ENCODE assay signal across 1 cellular context in the genomic region with DNA sequence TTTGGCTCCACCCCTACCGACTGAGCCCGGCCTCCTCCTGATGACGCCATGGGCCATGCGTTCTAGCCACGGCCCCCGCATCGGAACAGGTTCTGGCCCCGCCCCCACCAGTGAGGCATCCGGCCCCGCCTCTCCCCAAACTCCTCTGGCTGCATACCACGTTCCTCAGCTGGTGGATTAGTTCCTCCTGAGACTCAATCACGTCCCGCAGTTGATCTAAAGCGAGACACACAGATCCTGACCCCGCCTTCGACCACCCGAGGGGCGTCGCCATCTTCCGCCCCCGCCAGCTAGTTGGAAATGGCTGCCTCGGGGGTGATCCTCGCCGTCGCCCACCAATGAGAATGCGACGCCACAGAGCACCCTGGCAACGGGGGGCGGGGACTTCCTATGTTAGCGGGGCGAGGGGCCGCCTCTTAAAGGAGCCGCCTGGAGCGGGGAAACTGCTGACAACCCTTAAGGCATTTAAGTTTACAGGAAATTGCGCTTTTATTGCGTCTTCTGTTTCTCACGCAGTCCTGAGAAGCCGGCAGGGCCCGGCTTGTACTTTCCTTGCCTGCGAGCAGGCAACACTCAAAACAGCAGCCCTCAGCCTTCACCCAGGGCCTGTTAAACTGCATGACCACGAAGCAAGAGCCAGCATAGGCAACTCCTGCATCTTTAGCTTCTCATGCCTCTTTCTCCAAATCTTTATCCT.
TF ChIP-seq lines count a peak whose summit lies in the region.

A gene with protein sequence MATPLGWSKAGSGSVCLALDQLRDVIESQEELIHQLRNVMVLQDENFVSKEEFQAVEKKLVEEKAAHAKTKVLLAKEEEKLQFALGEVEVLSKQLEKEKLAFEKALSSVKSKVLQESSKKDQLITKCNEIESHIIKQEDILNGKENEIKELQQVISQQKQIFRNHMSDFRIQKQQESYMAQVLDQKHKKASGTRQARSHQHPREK (minus strand): TSS at position 303 of the 697 bp plus-strand sequence. CDS start 29 bp downstream, at position 274.

TF ChIP-seq in HepG2, 621 proteins besides CTCF, POLR2A, EP300 and RAD21 (continued from another document and continues in another):
- TF ChIP-seq, protein P1, sequence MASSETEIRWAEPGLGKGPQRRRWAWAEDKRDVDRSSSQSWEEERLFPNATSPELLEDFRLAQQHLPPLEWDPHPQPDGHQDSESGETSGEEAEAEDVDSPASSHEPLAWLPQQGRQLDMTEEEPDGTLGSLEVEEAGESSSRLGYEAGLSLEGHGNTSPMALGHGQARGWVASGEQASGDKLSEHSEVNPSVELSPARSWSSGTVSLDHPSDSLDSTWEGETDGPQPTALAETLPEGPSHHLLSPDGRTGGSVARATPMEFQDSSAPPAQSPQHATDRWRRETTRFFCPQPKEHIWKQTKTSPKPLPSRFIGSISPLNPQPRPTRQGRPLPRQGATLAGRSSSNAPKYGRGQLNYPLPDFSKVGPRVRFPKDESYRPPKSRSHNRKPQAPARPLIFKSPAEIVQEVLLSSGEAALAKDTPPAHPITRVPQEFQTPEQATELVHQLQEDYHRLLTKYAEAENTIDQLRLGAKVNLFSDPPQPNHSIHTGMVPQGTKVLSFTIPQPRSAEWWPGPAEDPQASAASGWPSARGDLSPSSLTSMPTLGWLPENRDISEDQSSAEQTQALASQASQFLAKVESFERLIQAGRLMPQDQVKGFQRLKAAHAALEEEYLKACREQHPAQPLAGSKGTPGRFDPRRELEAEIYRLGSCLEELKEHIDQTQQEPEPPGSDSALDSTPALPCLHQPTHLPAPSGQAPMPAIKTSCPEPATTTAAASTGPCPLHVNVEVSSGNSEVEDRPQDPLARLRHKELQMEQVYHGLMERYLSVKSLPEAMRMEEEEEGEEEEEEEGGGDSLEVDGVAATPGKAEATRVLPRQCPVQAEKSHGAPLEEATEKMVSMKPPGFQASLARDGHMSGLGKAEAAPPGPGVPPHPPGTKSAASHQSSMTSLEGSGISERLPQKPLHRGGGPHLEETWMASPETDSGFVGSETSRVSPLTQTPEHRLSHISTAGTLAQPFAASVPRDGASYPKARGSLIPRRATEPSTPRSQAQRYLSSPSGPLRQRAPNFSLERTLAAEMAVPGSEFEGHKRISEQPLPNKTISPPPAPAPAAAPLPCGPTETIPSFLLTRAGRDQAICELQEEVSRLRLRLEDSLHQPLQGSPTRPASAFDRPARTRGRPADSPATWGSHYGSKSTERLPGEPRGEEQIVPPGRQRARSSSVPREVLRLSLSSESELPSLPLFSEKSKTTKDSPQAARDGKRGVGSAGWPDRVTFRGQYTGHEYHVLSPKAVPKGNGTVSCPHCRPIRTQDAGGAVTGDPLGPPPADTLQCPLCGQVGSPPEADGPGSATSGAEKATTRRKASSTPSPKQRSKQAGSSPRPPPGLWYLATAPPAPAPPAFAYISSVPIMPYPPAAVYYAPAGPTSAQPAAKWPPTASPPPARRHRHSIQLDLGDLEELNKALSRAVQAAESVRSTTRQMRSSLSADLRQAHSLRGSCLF (CRISPR knock-in tag; IDR thresholded peaks at IDR 0.05; ENCODE audit: borderline replicate concordance) = no peak
- TF ChIP-seq KLF15 (CRISPR knock-in tag; IDR thresholded peaks at IDR 0.05; ENCODE audit: borderline replicate concordance) (no peak), ELF3 (CRISPR knock-in tag; IDR thresholded peaks at IDR 0.05) (peak; percentile 36; the same call in 1 of the 2 replicates), ZNF772 (CRISPR knock-in tag; IDR thresholded peaks at IDR 0.05) (0 out of 2 replicates have a peak, but pooled peaks have one; percentile 33), YEATS4 (CRISPR knock-in tag; IDR thresholded peaks at IDR 0.05; ENCODE audit: borderline replicate concordance) (peak; percentile 75), ZNF232 (CRISPR knock-in tag; IDR thresholded peaks at IDR 0.05; ENCODE audit: borderline replicate concordance) (0 out of 2 replicates have a peak, but pooled peaks have one; percentile 23), NFYB (CRISPR knock-in tag; IDR thresholded peaks at IDR 0.05) (peak; percentile 86), HDAC2 (CRISPR knock-in tag; IDR thresholded peaks at IDR 0.05) (peak; percentile 12; the same call in 1 of the 2 replicates), ZMAT3 (CRISPR knock-in tag; conservative IDR thresholded peaks at IDR 0.05) (peak; percentile 46; the same call in 1 of the 2 replicates), RBM39 (IDR thresholded peaks at IDR 0.05; ENCODE audit: low read depth, low read length, poor library complexity, severe bottlenecking) (peak; percentile 44), REPIN1 (CRISPR knock-in tag; IDR thresholded peaks at IDR 0.05; ENCODE audit: borderline replicate concordance, low read depth) (0 out of 2 replicates have a peak, but pooled peaks have one; percentile 25), ZNF335 (CRISPR knock-in tag; IDR thresholded peaks at IDR 0.05) (peak; percentile 37; the same call in 1 of the 2 replicates), ARHGAP35 (CRISPR knock-in tag; IDR thresholded peaks at IDR 0.05; ENCODE audit: borderline replicate concordance) (0 out of 2 replicates have a peak, but pooled peaks have one; percentile 23), HOXA3 (CRISPR knock-in tag; IDR thresholded peaks at IDR 0.05) (peak; percentile 91), PHF21A (CRISPR knock-in tag; IDR thresholded peaks at IDR 0.05) (0 out of 2 replicates have a peak, but pooled peaks have one; percentile 26), CBX5 (CRISPR knock-in tag; IDR thresholded peaks at IDR 0.05; ENCODE audit: borderline replicate concordance) (no peak), NFATC3 (CRISPR knock-in tag; IDR thresholded peaks at IDR 0.05) (0 out of 2 replicates have a peak, but pooled peaks have one; percentile 53), ZSCAN29 (CRISPR knock-in tag; conservative IDR thresholded peaks at IDR 0.05) (no peak), ZNF790 (CRISPR knock-in tag; IDR thresholded peaks at IDR 0.05; ENCODE audit: borderline replicate concordance) (no peak), KLF16 (CRISPR knock-in tag; IDR thresholded peaks at IDR 0.05) (peak in 1 of 2 experiments; percentile 68; a peak in 1 of 4 replicates), NONO (IDR thresholded peaks at IDR 0.05) (no peak), NONO (CRISPR knock-in tag; conservative IDR thresholded peaks at IDR 0.05) (0 out of 2 replicates have a peak, but pooled peaks have one; percentile 9), ZBTB38 (CRISPR knock-in tag; IDR thresholded peaks at IDR 0.05) (peak; percentile 51; the same call in 1 of the 2 replicates), ZNF839 (CRISPR knock-in tag; IDR thresholded peaks at IDR 0.05; ENCODE audit: borderline replicate concordance) (peak; percentile 70; the same call in 1 of the 2 replicates), SALL1 (CRISPR knock-in tag; IDR thresholded peaks at IDR 0.05) (peak; percentile 76; the same call in 1 of the 2 replicates), FOXC1 (CRISPR knock-in tag; IDR thresholded peaks at IDR 0.05; ENCODE audit: borderline replicate concordance) (peak; percentile 70; the same call in 1 of the 2 replicates), ZNF850 (CRISPR knock-in tag; conservative IDR thresholded peaks at IDR 0.05) (no peak), ZNF616 (CRISPR knock-in tag; IDR thresholded peaks at IDR 0.05; ENCODE audit: low read depth) (no peak), ZNF224 (CRISPR knock-in tag; IDR thresholded peaks at IDR 0.05) (no peak), ZNF614 (CRISPR knock-in tag; IDR thresholded peaks at IDR 0.05; ENCODE audit: borderline replicate concordance) (no peak), SMAD9 (CRISPR knock-in tag; IDR thresholded peaks at IDR 0.05) (0 out of 2 replicates have a peak, but pooled peaks have one; percentile 74)
- TF ChIP-seq, protein P2, sequence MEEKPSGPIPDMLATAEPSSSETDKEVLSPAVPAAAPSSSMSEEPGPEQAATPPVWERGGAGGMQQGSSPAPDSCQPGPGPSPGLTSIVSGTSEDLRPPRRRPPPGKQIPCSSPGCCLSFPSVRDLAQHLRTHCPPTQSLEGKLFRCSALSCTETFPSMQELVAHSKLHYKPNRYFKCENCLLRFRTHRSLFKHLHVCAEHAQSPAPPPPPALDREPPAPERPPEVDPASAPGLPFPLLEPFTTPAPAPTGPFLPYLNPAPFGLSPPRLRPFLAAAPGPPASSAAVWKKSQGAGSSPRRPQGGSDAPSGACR (CRISPR knock-in tag; IDR thresholded peaks at IDR 0.05) = peak; percentile 82; the same call in 1 of the 2 replicates
- TF ChIP-seq, protein P3, sequence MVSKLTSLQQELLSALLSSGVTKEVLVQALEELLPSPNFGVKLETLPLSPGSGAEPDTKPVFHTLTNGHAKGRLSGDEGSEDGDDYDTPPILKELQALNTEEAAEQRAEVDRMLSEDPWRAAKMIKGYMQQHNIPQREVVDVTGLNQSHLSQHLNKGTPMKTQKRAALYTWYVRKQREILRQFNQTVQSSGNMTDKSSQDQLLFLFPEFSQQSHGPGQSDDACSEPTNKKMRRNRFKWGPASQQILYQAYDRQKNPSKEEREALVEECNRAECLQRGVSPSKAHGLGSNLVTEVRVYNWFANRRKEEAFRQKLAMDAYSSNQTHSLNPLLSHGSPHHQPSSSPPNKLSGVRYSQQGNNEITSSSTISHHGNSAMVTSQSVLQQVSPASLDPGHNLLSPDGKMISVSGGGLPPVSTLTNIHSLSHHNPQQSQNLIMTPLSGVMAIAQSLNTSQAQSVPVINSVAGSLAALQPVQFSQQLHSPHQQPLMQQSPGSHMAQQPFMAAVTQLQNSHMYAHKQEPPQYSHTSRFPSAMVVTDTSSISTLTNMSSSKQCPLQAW (CRISPR knock-in tag; IDR thresholded peaks at IDR 0.05) = peak; percentile 77
- TF ChIP-seq, protein P4, sequence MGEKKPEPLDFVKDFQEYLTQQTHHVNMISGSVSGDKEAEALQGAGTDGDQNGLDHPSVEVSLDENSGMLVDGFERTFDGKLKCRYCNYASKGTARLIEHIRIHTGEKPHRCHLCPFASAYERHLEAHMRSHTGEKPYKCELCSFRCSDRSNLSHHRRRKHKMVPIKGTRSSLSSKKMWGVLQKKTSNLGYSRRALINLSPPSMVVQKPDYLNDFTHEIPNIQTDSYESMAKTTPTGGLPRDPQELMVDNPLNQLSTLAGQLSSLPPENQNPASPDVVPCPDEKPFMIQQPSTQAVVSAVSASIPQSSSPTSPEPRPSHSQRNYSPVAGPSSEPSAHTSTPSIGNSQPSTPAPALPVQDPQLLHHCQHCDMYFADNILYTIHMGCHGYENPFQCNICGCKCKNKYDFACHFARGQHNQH (CRISPR knock-in tag; IDR thresholded peaks at IDR 0.05) = peak; percentile 41; the same call in 1 of the 2 replicates
- TF ChIP-seq, protein P5, sequence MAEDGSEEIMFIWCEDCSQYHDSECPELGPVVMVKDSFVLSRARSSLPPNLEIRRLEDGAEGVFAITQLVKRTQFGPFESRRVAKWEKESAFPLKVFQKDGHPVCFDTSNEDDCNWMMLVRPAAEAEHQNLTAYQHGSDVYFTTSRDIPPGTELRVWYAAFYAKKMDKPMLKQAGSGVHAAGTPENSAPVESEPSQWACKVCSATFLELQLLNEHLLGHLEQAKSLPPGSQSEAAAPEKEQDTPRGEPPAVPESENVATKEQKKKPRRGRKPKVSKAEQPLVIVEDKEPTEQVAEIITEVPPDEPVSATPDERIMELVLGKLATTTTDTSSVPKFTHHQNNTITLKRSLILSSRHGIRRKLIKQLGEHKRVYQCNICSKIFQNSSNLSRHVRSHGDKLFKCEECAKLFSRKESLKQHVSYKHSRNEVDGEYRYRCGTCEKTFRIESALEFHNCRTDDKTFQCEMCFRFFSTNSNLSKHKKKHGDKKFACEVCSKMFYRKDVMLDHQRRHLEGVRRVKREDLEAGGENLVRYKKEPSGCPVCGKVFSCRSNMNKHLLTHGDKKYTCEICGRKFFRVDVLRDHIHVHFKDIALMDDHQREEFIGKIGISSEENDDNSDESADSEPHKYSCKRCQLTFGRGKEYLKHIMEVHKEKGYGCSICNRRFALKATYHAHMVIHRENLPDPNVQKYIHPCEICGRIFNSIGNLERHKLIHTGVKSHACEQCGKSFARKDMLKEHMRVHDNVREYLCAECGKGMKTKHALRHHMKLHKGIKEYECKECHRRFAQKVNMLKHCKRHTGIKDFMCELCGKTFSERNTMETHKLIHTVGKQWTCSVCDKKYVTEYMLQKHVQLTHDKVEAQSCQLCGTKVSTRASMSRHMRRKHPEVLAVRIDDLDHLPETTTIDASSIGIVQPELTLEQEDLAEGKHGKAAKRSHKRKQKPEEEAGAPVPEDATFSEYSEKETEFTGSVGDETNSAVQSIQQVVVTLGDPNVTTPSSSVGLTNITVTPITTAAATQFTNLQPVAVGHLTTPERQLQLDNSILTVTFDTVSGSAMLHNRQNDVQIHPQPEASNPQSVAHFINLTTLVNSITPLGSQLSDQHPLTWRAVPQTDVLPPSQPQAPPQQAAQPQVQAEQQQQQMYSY (CRISPR knock-in tag; IDR thresholded peaks at IDR 0.05) = no peak
- TF ChIP-seq, protein P6, sequence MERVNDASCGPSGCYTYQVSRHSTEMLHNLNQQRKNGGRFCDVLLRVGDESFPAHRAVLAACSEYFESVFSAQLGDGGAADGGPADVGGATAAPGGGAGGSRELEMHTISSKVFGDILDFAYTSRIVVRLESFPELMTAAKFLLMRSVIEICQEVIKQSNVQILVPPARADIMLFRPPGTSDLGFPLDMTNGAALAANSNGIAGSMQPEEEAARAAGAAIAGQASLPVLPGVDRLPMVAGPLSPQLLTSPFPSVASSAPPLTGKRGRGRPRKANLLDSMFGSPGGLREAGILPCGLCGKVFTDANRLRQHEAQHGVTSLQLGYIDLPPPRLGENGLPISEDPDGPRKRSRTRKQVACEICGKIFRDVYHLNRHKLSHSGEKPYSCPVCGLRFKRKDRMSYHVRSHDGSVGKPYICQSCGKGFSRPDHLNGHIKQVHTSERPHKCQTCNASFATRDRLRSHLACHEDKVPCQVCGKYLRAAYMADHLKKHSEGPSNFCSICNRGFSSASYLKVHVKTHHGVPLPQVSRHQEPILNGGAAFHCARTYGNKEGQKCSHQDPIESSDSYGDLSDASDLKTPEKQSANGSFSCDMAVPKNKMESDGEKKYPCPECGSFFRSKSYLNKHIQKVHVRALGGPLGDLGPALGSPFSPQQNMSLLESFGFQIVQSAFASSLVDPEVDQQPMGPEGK (CRISPR knock-in tag; IDR thresholded peaks at IDR 0.05) = peak; percentile 75
- TF ChIP-seq, protein P7, sequence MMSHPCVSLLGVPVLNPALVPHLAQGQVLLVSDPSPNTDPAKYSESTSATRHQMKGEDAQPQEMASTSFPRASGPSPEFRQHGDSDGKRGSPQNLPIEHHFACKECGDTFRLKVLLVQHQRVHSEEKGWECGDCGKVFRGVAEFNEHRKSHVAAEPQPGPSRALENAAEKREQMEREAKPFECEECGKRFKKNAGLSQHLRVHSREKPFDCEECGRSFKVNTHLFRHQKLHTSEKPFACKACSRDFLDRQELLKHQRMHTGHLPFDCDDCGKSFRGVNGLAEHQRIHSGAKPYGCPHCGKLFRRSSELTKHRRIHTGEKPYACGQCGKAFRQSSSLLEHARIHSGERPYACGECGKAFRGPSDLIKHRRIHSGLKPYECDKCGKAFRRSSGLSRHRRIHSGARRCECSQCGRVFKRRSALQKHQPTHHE (CRISPR knock-in tag; IDR thresholded peaks at IDR 0.05; ENCODE audit: borderline replicate concordance) = 0 out of 2 replicates have a peak, but pooled peaks have one; percentile 32
